9 cellular contexts compared by ENCODE assay signal in the genomic region with DNA sequence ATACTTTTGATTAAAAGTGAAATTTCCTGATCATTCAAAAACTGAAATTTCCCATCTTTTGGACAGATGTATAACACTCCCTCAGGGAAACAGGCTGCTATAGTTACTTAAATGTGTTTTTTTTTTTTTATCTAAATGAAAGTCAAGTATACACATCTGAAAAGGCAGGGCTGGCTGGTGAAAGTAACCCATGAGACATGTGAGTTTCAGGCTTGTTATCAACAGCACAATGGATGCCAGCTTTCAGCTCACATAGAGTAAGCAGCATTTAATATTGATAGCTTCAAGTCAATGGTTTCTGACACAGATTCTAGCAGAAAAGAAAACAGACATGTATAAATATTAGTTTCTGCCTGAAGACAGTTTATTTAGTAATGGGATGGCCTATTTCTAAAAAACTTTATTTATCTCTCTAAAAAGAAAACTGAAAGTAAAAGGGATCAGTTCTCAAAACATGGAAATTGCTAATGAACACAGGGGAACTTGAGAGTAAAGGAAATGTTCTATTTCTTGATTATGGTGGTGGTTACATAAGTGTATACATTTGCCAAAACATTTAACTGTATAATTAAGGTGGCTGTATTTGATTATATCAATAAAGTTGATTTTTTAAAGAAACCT.
A peak's percentile ranks its signal among the peaks of the same experiment; 100 is the strongest.
DNase-seq lines count a peak whose midpoint lies in the region; ATAC-seq, FAIRE-seq and TF ChIP-seq lines count a peak whose summit lies in the region.
"Had no signal": no experiment of that assay in that cellular context is flagged by ENCODE, and none has a peak within 500 bp of the region (broad histone marks: within the 10 kb centered on the region; RNA-seq: fewer than 3 reads in every experiment).

No MANE protein-coding gene starts in this region.

- H3K4me3 ChIP-seq in MM.1S (ENCODE audit: low read length), result peak overlapping the region; percentile 39
- no peak overlapping the region for H3K4me3 ChIP-seq in pancreas
- no peak overlapping the region for H3K4me3 ChIP-seq in colonic mucosa

- H3K4me2 ChIP-seq in MM.1S (ENCODE audit: low read depth, low read length), result peak overlapping the region; percentile 60; the same call in 1 of the 2 replicates

- peak overlapping the region; percentile 30; the same call in 1 of the 2 replicates for H2AFZ ChIP-seq in MM.1S (ENCODE audit: low read length)

- H3K9me3 ChIP-seq in MM.1S (replicated peaks; ENCODE audit: insufficient read depth, low read length) (no peaks in the 10 kb centered on the region), pancreas (no peaks in the 10 kb centered on the region), colonic mucosa (no peaks in the 10 kb centered on the region)

- H3K9me2 ChIP-seq in MM.1S (replicated peaks; ENCODE audit: insufficient read depth, low read length), result no peaks in the 10 kb centered on the region

- no peak for FAIRE-seq in pancreas (lab: Jason Lieb, UNC)
- FAIRE-seq: TTC549 had no signal

- peak; percentile 58 for ATAC-seq in GM18873 (IDR thresholded peaks at IDR 0.05; ENCODE audit: low FRiP score, unreplicated experiment)
- ATAC-seq in pancreas, result peak in 3 of 4 donors; percentile 55 to 72 (median 66)

- no peaks in the 10 kb centered on the region for H3K36me3 ChIP-seq in MM.1S (replicated peaks; ENCODE audit: insufficient read depth, low read length)
- no peaks in the 10 kb centered on the region for H3K36me3 ChIP-seq in pancreas
- no peaks in the 10 kb centered on the region for H3K36me3 ChIP-seq in colonic mucosa

- intact Hi-C loops in pancreas (cut with DNase I) (no loop called here), colonic mucosa (cut with DNase I) (no loop called here)

- DNase-seq in HCEC 1CT (peak; percentile 15), MM.1S (peak; percentile 58), pancreas (no peak), colonic mucosa (no peak), LoVo (ENCODE audit: low spot score) (no peak), NCI-H2196 treated with DMSO at 0.1 percent for 48 hours (lab: John Stamatoyannopoulos, UW; ENCODE audit: unreplicated experiment) (no peak)
- DNase-seq in stimulated activated CD4-positive, alpha-beta T cell treated with anti-CD3 and anti-CD28 coated beads, Interleukin-12 subunit alpha, Interleukin-12 subunit beta, amount 100 ng/mL, for 4 hours, result no peak

- H3F3A ChIP-seq in MM.1S (ENCODE audit: insufficient read depth, low read length), result 0 out of 2 replicates have a peak, but pooled peaks cover 3% of the 10 kb centered on the region

- H3K4me1 ChIP-seq in MM.1S (ENCODE audit: low read length), result no peaks in the 10 kb centered on the region
- H3K4me1 ChIP-seq in pancreas, result no peaks in the 10 kb centered on the region
- no peaks in the 10 kb centered on the region for H3K4me1 ChIP-seq in colonic mucosa

- H3K27ac ChIP-seq in MM.1S (ENCODE audit: low read length), result no peak overlapping the region
- no peak overlapping the region for H3K27ac ChIP-seq in pancreas
- no peak overlapping the region for H3K27ac ChIP-seq in colonic mucosa

- H3K9ac ChIP-seq in MM.1S (ENCODE audit: low read length) (no peak overlapping the region), colonic mucosa (ENCODE audit: low read depth in 2 of 2, low read length in 2 of 2) (no peak overlapping the region)

- H4K20me1 ChIP-seq in MM.1S (ENCODE audit: insufficient read depth, low read length), result no peaks in the 10 kb centered on the region

- no peaks in the 10 kb centered on the region for H3K27me3 ChIP-seq in MM.1S (replicated peaks; ENCODE audit: insufficient read depth, low read length)
- no peaks in the 10 kb centered on the region for H3K27me3 ChIP-seq in pancreas
- no peaks in the 10 kb centered on the region for H3K27me3 ChIP-seq in colonic mucosa

- TF ChIP-seq CTCF in MM.1S (IDR thresholded peaks at IDR 0.05; ENCODE audit: low read length) (no peak), pancreas (IDR thresholded peaks at IDR 0.05) (no peak), colonic mucosa (IDR thresholded peaks at IDR 0.05) (no peak)

- H3K79me2 ChIP-seq in MM.1S (ENCODE audit: low read length), result no peaks in the 10 kb centered on the region

Comparison
In these comparisons a context has a peak if more than half of its experiments do, and no peak if none do; other contexts are left out.
1. DNase-seq: peak in HCEC 1CT (single experiment) and MM.1S (single experiment); none in pancreas (0 of 6), colonic mucosa (single experiment), stimulated activated CD4-positive, alpha-beta T cell treated with anti-CD3 and anti-CD28 coated beads, Interleukin-12 subunit alpha, Interleukin-12 subunit beta, amount 100 ng/mL, for 4 hours (single experiment), LoVo (single experiment) and NCI-H2196 treated with DMSO at 0.1 percent for 48 hours (single experiment).